In genomic region chr2:191178806-191179514, GRCh38 we compare ENCODE assay signal across 11 cellular contexts. TPM values are rescaled to one million over a fixed set of nuclear protein-coding genes. Genes with fewer than 3 reads are reported as not detected.
DNase-seq lines count a peak whose midpoint lies in the region; ATAC-seq, FAIRE-seq and TF ChIP-seq lines count a peak whose summit lies in the region.
"Had no signal": no experiment of that assay in that cellular context is flagged by ENCODE, and none has a peak within 500 bp of the region (broad histone marks: within the 10 kb centered on the region; RNA-seq: fewer than 3 reads in every experiment).

No MANE protein-coding gene starts in this region.

- ATAC-seq in left colon, result peak; percentile 9
- ATAC-seq in GM18511 (IDR thresholded peaks at IDR 0.05; ENCODE audit: unreplicated experiment), result no peak

- H3K36me3 ChIP-seq in MG63 (no peaks in the 10 kb centered on the region), tibial nerve (no peaks in the 10 kb centered on the region)
- H3K36me3 ChIP-seq: spleen had no signal

- peaks cover 0 to 4% (median 0%) of the 10 kb centered on the region in 4 donors for H3K4me1 ChIP-seq in tibial nerve
- H3K4me1 ChIP-seq: spleen had no signal

- FAIRE-seq in H54 (lab: Jason Lieb, UNC), result no peak

- no peak overlapping the region for H3K4me3 ChIP-seq in MG63
- no peak overlapping the region for H3K4me3 ChIP-seq in epithelial cell of esophagus (ENCODE audit: low read length)
- no peak overlapping the region for H3K4me3 ChIP-seq in tibial nerve
- H3K4me3 ChIP-seq: spleen had no signal

- H3K27me3 ChIP-seq in MG63, result no peaks in the 10 kb centered on the region
- no peaks in the 10 kb centered on the region for H3K27me3 ChIP-seq in tibial nerve
- H3K27me3 ChIP-seq: spleen had no signal

- no peak overlapping the region for H3K27ac ChIP-seq in tibial nerve
- H3K27ac ChIP-seq: spleen had no signal

- 74 to 81% methylated on average over 8 of the region's 8 CpGs for WGBS in tibial nerve, 2 donors

- no peaks in the 10 kb centered on the region for H3K9me3 ChIP-seq in MG63
- no peaks in the 10 kb centered on the region for H3K9me3 ChIP-seq in tibial nerve
- H3K9me3 ChIP-seq: spleen had no signal

- TF ChIP-seq POLR2A in tibial nerve (IDR thresholded peaks at IDR 0.05) (no peak), H54 (IDR thresholded peaks at IDR 0.05; ENCODE audit: low read depth, low read length) (no peak)

- TF ChIP-seq EP300 in tibial nerve (IDR thresholded peaks at IDR 0.05), result peak; percentile 36 to 89

- TF ChIP-seq CTCF in epithelial cell of esophagus (IDR thresholded peaks at IDR 0.05; ENCODE audit: insufficient read depth, low read depth, low read length, missing control alignments), result no peak
- no peak for TF ChIP-seq CTCF in tibial nerve (IDR thresholded peaks at IDR 0.05)

- intact Hi-C loops in left colon (cut with DNase I, micrococcal nuclease), result no loop called here

- DNase-seq in MG63 (peak; percentile 94), epithelial cell of esophagus (ENCODE audit: low read depth) (peak; percentile 99), left colon (no peak), tibial nerve (ENCODE audit: low spot score in 2 of 2) (peak; percentile 67 to 87), H54 (ENCODE audit: insufficient read length, low spot score) (no peak), activated gamma-delta T cell (lab: John Stamatoyannopoulos, UW) (no peak)
- DNase-seq: activated CD4-positive, CD25-positive, alpha-beta regulatory T cell treated with anti-CD3 and anti-CD28 coated beads, Interleukin-2, amount 50 U/mL, for 72 hours; NCI-H446; SHP77 treated with DMSO at 0.1 percent for 48 hours; spleen had no signal

RNA-seq across cellular contexts. Expression of gene STAT4, which starts 28.2 kb away (rescaled TPM):
- total RNA-seq in MG63 (2014; rRNA removed; shearing (Covaris generic); ENCODE audit: low replicate concordance), result 1.1 and 2.5 TPM in 2 replicates
- total RNA-seq in left colon, result 1 to 10 TPM; 1.7 to 2.3 TPM
- 1 to 10 TPM in 2 of 4 donors, under 1 TPM in 1, not detected in 1; 0.39 to 4.2 (median 2.3) TPM for total RNA-seq in tibial nerve

Comparison
In these comparisons a context has a peak if more than half of its experiments do, and no peak if none do; other contexts are left out.
1. DNase-seq: peak in MG63 (single experiment), epithelial cell of esophagus (single experiment) and tibial nerve (2 of 2); none in left colon (0 of 2), H54 (single experiment) and activated gamma-delta T cell (single experiment).